Comparison of ENCODE assay signal across 8 cellular contexts in the genomic region with DNA sequence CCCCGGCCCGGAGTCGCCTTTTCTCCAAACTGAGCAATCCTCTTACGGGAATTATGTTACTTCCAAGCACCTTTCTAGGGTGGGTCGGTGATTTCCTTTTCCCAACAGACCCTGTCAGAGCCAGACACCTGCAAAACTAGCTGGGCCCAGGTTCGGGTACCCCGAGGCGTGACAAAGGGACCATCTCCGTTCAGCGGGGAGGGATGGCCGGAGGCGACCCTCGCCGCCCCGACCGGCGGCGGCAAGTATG.
A peak's percentile ranks its signal among the peaks of the same experiment; 100 is the strongest.
DNase-seq lines count a peak whose midpoint lies in the region; ATAC-seq and TF ChIP-seq lines count a peak whose summit lies in the region.

No MANE protein-coding gene starts in this region.

- no peak for TF ChIP-seq CTCF in C4-2B (conservative IDR thresholded peaks at IDR 0.05)
- TF ChIP-seq CTCF in coronary artery (IDR thresholded peaks at IDR 0.05) = no peak
- no peak for TF ChIP-seq CTCF in nephron (IDR thresholded peaks at IDR 0.05; ENCODE audit: unreplicated experiment in 3 of 3)

- H3K4me3 Mint-ChIP-seq in nephron = peak overlapping the region; percentile 92 to 95 (median 92)

- H3K27ac ChIP-seq in C4-2B (peak overlapping the region; percentile 88), coronary artery (peak overlapping the region; percentile 39 to 85)

- peaks cover 21% of the 10 kb centered on the region for H3K4me1 Mint-ChIP-seq in nephron

- peak overlapping the region; percentile 87 for H3K4me3 ChIP-seq in coronary artery

- no peaks in the 10 kb centered on the region for H3K27me3 Mint-ChIP-seq in nephron (ENCODE audit: low read depth)

- peaks cover 4% of the 10 kb centered on the region for H3K9me3 Mint-ChIP-seq in nephron

- ATAC-seq in GM21825 (IDR thresholded peaks at IDR 0.05; ENCODE audit: unreplicated experiment) (no peak), HG03378 (IDR thresholded peaks at IDR 0.05; ENCODE audit: unreplicated experiment) (no peak)

- peaks cover 18% of the 10 kb centered on the region for H3K36me3 Mint-ChIP-seq in nephron (ENCODE audit: low read depth)

- H3K27ac Mint-ChIP-seq in nephron = peak overlapping the region in 2 of 3 experiments; percentile 34 to 56

- DNase-seq in NCI-H82 treated with DMSO at 0.1 percent for 48 hours (lab: John Stamatoyannopoulos, UW; ENCODE audit: unreplicated experiment) = peak; percentile 44
- DNase-seq in coronary artery (ENCODE audit: low spot score) = no peak
- no peak for DNase-seq in superior temporal gyrus (ENCODE audit: extremely low spot score)
- DNase-seq in GOT3 (lab: John Stamatoyannopoulos, UW) = no peak
